15 cellular contexts compared by ENCODE assay signal in genomic region chr9:116480700-116481099, GRCh38.
DNase-seq lines count a peak whose midpoint lies in the region; ATAC-seq lines count a peak whose summit lies in the region.
"Had no signal": no experiment of that assay in that cellular context is flagged by ENCODE, and none has a peak within 500 bp of the region (broad histone marks: within the 10 kb centered on the region; RNA-seq: fewer than 3 reads in every experiment).

No MANE protein-coding gene starts in this region.

- peaks cover 3% of the 10 kb centered on the region for H3K9me3 Mint-ChIP-seq in activated T-helper 17 cell treated with anti-CD3 and anti-CD28 coated beads, Interleukin-2, amount 50 U/mL, for 72 hours

- H2BK5ac ChIP-seq in trophoblast cell (ENCODE audit: low read depth, low read length, poor library complexity), result no peak overlapping the region

- DNase-seq in NCI-H82 (lab: John Stamatoyannopoulos, UW) (peak; percentile 47), NCI-H82 treated with DMSO at 0.1 percent for 48 hours (lab: John Stamatoyannopoulos, UW; ENCODE audit: unreplicated experiment) (no peak), NCI-H69 (lab: John Stamatoyannopoulos, UW) (peak; percentile 31), cerebellar cortex (ENCODE audit: low spot score) (peak; percentile 44), trophoblast cell (no peak), NCI-H2081 (lab: John Stamatoyannopoulos, UW) (no peak)
- DNase-seq: BE2C; CD4-positive, alpha-beta memory T cell; DMS53; GM23248; H7 had no signal

- no peak overlapping the region for H3K27ac ChIP-seq in trophoblast cell (ENCODE audit: low read depth, low read length)
- H3K27ac ChIP-seq: C4-2B, GM23248 had no signal

- no peak overlapping the region for H4K91ac ChIP-seq in trophoblast cell (ENCODE audit: low read depth, low read length)

- H3K4me1 Mint-ChIP-seq in activated T-helper 17 cell treated with anti-CD3 and anti-CD28 coated beads, Interleukin-2, amount 50 U/mL, for 72 hours, result no peaks in the 10 kb centered on the region
- H3K4me1 Mint-ChIP-seq: CD4-positive, alpha-beta memory T cell had no signal

- no peaks in the 10 kb centered on the region for H3K79me2 ChIP-seq in trophoblast cell (ENCODE audit: control insufficient read depth, insufficient read depth, low read length, poor library complexity)

- no peak overlapping the region for H3K4me2 ChIP-seq in trophoblast cell (ENCODE audit: low read length)

- H3K4me3 ChIP-seq in trophoblast cell (ENCODE audit: low read depth, low read length), result peak overlapping the region; percentile 52
- H3K4me3 ChIP-seq: GM23248 had no signal

- H4K8ac ChIP-seq in trophoblast cell (ENCODE audit: low read depth, low read length), result no peak overlapping the region

- H3K4me1 ChIP-seq in trophoblast cell (ENCODE audit: control insufficient read depth in 1 of 2, insufficient read depth in 2 of 2, low read length in 2 of 2), result peaks cover 0 to 6% of the 10 kb centered on the region in 2 experiments
- H3K4me1 ChIP-seq: BE2C had no signal

- no peaks in the 10 kb centered on the region for H3K27me3 Mint-ChIP-seq in activated T-helper 17 cell treated with anti-CD3 and anti-CD28 coated beads, Interleukin-2, amount 50 U/mL, for 72 hours
- H3K27me3 Mint-ChIP-seq: CD4-positive, alpha-beta memory T cell had no signal

- H3K18ac ChIP-seq in trophoblast cell (ENCODE audit: low read length), result no peak overlapping the region

- no peak overlapping the region for H2AK5ac ChIP-seq in trophoblast cell (ENCODE audit: low read length)

- H3K79me1 ChIP-seq in trophoblast cell (ENCODE audit: low read length), result no peaks in the 10 kb centered on the region

- H3K23ac ChIP-seq in trophoblast cell (ENCODE audit: low read length), result no peak overlapping the region

- H3K27ac Mint-ChIP-seq in activated T-helper 17 cell treated with anti-CD3 and anti-CD28 coated beads, Interleukin-2, amount 50 U/mL, for 72 hours, result no peak overlapping the region
- H3K27ac Mint-ChIP-seq: CD4-positive, alpha-beta memory T cell had no signal

- H4K12ac ChIP-seq in trophoblast cell (ENCODE audit: low read depth, low read length), result no peak overlapping the region

- no peaks in the 10 kb centered on the region for H3K36me3 Mint-ChIP-seq in activated T-helper 17 cell treated with anti-CD3 and anti-CD28 coated beads, Interleukin-2, amount 50 U/mL, for 72 hours (ENCODE audit: low read depth)

- no peak overlapping the region for H2BK12ac ChIP-seq in trophoblast cell (ENCODE audit: low read length)

- ATAC-seq in activated T-helper 17 cell treated with anti-CD3 and anti-CD28 coated beads, Interleukin-2, amount 50 U/mL, for 72 hours (replicated peaks), result no peak
- no peak for ATAC-seq in HG02884 (IDR thresholded peaks at IDR 0.05; ENCODE audit: unreplicated experiment)
- ATAC-seq: HepG2 had no signal

- H3K14ac ChIP-seq in trophoblast cell (ENCODE audit: low read length), result no peak overlapping the region

- H3K4me3 Mint-ChIP-seq in activated T-helper 17 cell treated with anti-CD3 and anti-CD28 coated beads, Interleukin-2, amount 50 U/mL, for 72 hours, result no peak overlapping the region
- H3K4me3 Mint-ChIP-seq: CD4-positive, alpha-beta memory T cell had no signal

- H3K36me3 ChIP-seq in trophoblast cell (ENCODE audit: control insufficient read depth in 1 of 2, insufficient read depth in 2 of 2, low read length in 2 of 2), result no peaks in the 10 kb centered on the region

- H2AFZ ChIP-seq in trophoblast cell (ENCODE audit: insufficient read depth, low read length, poor library complexity), result no peak overlapping the region
- H2AFZ ChIP-seq: GM23248 had no signal

- H3K9me3 ChIP-seq in trophoblast cell (ENCODE audit: insufficient read depth, low read depth, low read length), result no peaks in the 10 kb centered on the region
- H3K9me3 ChIP-seq: BE2C had no signal

- no peaks in the 10 kb centered on the region for H3K27me3 ChIP-seq in trophoblast cell (ENCODE audit: insufficient read depth, low read length)
- H3K27me3 ChIP-seq: BE2C had no signal

- WGBS in trophoblast cell (ENCODE audit: extremely low coverage, insufficient coverage, insufficient read length), result no CpG with 5 or more reads among the region's 4 CpGs

- H3K4ac ChIP-seq in trophoblast cell (ENCODE audit: low read depth, low read length), result no peak overlapping the region

- H3K9ac ChIP-seq in trophoblast cell (ENCODE audit: low read length), result no peak overlapping the region
- H3K9ac ChIP-seq: GM23248 had no signal

- no peak overlapping the region for H2BK120ac ChIP-seq in trophoblast cell (ENCODE audit: insufficient read depth, low read length, poor library complexity)

Comparison
In these comparisons a context has a peak if more than half of its experiments do, and no peak if none do; other contexts are left out.
1. DNase-seq: peak in NCI-H82 (single experiment), NCI-H69 (single experiment) and cerebellar cortex (single experiment); none in NCI-H82 treated with DMSO at 0.1 percent for 48 hours (single experiment), trophoblast cell (0 of 2) and NCI-H2081 (0 of 2).